In genomic region chr5:118009761-118010297, GRCh38 we compare ENCODE assay signal across 27 cellular contexts.
"Had no signal": no experiment of that assay in that cellular context is flagged by ENCODE, and none has a peak within 500 bp of the region (broad histone marks: within the 10 kb centered on the region; RNA-seq: fewer than 3 reads in every experiment).

No MANE protein-coding gene starts in this region.

- FAIRE-seq: colon, islet of Langerhans, keratinocyte had no signal

- H3K4me1 ChIP-seq: esophagus squamous epithelium, gastrocnemius medialis, left lung had no signal

- H3K4me3 ChIP-seq: coronary artery, dorsolateral prefrontal cortex, esophagus squamous epithelium, gastrocnemius medialis, heart right ventricle, left lung, lung had no signal

- H3K27ac ChIP-seq: coronary artery, dorsolateral prefrontal cortex, epithelial cell of prostate, esophagus squamous epithelium, gastrocnemius medialis, heart right ventricle, left lung had no signal

- H3K27me3 ChIP-seq: dorsolateral prefrontal cortex, esophagus squamous epithelium, gastrocnemius medialis, heart right ventricle, left lung had no signal

- H3K36me3 ChIP-seq: esophagus squamous epithelium, gastrocnemius medialis, heart right ventricle, left lung had no signal

- ATAC-seq: esophagus mucosa; gastrocnemius medialis; heart right ventricle; left cardiac atrium; left lung; left ventricle myocardium superior; naive thymus-derived CD4-positive, alpha-beta T cell had no signal

- H3K9me3 ChIP-seq: esophagus squamous epithelium, gastrocnemius medialis, heart right ventricle, left lung had no signal

- DNase-seq: dermis blood vessel endothelial cell; dorsolateral prefrontal cortex; effector CD4-positive, alpha-beta T cell; effector memory CD4-positive, alpha-beta T cell; erythroblast; esophagus squamous epithelium; foreskin fibroblast; foreskin melanocyte; gastrocnemius medialis; glutamatergic neuron; head of caudate nucleus; heart right ventricle; hippocampal formation; left cardiac atrium; left lung; left ventricle myocardium superior; mammary epithelial cell; mesendoderm; midbrain; naive thymus-derived CD4-positive, alpha-beta T cell had no signal
